In genomic region chr7:49523870-49524269, GRCh38 we compare ENCODE assay signal across 22 cellular contexts.
"Had no signal": no experiment of that assay in that cellular context is flagged by ENCODE, and none has a peak within 500 bp of the region (broad histone marks: within the 10 kb centered on the region; RNA-seq: fewer than 3 reads in every experiment).

No MANE protein-coding gene starts in this region.

- H3K27ac Mint-ChIP-seq: immature natural killer cell; natural killer cell; stimulated activated naive CD8-positive, alpha-beta T cell treated with anti-CD3 and anti-CD28 coated beads, Interleukin-15, amount 100 ng/mL, for 72 hours had no signal

- H3K4me1 ChIP-seq: right atrium auricular region, suprapubic skin, transverse colon, upper lobe of right lung, uterus had no signal

- H3K9me3 ChIP-seq: ovary, right atrium auricular region, suprapubic skin, transverse colon, upper lobe of right lung, uterus had no signal

- H3K4me1 Mint-ChIP-seq: immature natural killer cell; natural killer cell; stimulated activated naive CD8-positive, alpha-beta T cell treated with anti-CD3 and anti-CD28 coated beads, Interleukin-15, amount 100 ng/mL, for 72 hours had no signal

- DNase-seq: dorsolateral prefrontal cortex; effector CD4-positive, alpha-beta T cell; hypothalamus; immature natural killer cell; islet precursor cell; natural killer cell; occipital lobe; ovary; stimulated activated CD4-positive, alpha-beta T cell treated with anti-CD3 and anti-CD28 coated beads, Interleukin-12 subunit alpha, Interleukin-12 subunit beta, amount 100 ng/mL, for 4 hours; stimulated activated CD4-positive, alpha-beta T cell treated with anti-CD3 and anti-CD28 coated beads, Interleukin-1b, Interleukin-23, amount 100 ng/mL, for 48 hours; stimulated activated CD4-positive, alpha-beta T cell treated with anti-CD3 and anti-CD28 coated beads, Interleukin-4, amount 100 ng/mL, for 1 hour; stimulated activated CD8-positive, alpha-beta memory T cell treated with anti-CD3 and anti-CD28 coated beads, Interleukin-4, amount 100 ng/mL, for 48 hours; stimulated activated naive CD4-positive, alpha-beta T cell; stimulated activated naive CD8-positive, alpha-beta T cell treated with anti-CD3 and anti-CD28 coated beads, Interleukin-15, amount 100 ng/mL, for 72 hours; transverse colon; upper lobe of right lung; uterus had no signal

- H3K27me3 Mint-ChIP-seq: stimulated activated naive CD8-positive, alpha-beta T cell treated with anti-CD3 and anti-CD28 coated beads, Interleukin-15, amount 100 ng/mL, for 72 hours had no signal

- H3K27me3 ChIP-seq: ovary, right atrium auricular region, suprapubic skin, transverse colon, upper lobe of right lung, uterus had no signal

- H3K36me3 ChIP-seq: ovary, right atrium auricular region, suprapubic skin, transverse colon, upper lobe of right lung, uterus had no signal

- H3K4me3 ChIP-seq: dorsolateral prefrontal cortex, ovary, right atrium auricular region, smooth muscle cell, suprapubic skin, transverse colon, upper lobe of right lung, uterus had no signal

- H3K27ac ChIP-seq: dorsolateral prefrontal cortex, ovary, right atrium auricular region, suprapubic skin, transverse colon, upper lobe of right lung, uterus had no signal

- ATAC-seq: left lobe of liver; natural killer cell; sciatic nerve; stimulated activated naive CD8-positive, alpha-beta T cell treated with anti-CD3 and anti-CD28 coated beads, Interleukin-15, amount 100 ng/mL, for 72 hours; upper lobe of right lung had no signal

- H3K4me3 Mint-ChIP-seq: immature natural killer cell; natural killer cell; stimulated activated naive CD8-positive, alpha-beta T cell treated with anti-CD3 and anti-CD28 coated beads, Interleukin-15, amount 100 ng/mL, for 72 hours had no signal

- H3K36me3 Mint-ChIP-seq: immature natural killer cell, natural killer cell had no signal
